ENCODE assay signal across 8 cellular contexts in the genomic region with DNA sequence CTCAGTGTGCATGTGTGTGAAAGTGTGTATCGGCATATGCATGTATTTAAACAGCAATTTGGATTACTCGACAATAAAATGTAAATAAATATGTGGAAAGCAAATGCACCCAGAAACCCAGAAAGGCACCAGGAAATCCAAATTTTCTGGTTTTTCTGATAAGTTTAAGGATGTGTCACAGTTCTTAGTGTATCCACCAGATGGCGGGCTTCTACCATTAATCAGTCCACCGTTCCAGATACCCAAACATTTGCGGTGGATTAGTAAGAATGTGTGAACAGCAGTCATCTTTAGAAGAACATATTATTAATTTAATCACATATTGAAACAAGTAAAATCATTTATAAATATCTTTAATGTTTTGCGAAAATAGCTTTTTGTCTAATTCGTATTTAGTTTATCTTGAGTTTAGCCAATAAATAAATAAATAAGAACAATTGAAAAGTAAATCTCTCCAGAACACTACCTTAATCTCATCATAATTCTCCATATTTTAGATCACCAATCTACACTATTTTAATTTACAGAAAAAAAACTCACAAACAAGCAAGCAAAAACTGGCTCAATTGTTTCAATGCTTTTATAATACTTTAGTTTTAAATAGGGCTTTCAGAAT.
DNase-seq lines count a peak whose midpoint lies in the region; ATAC-seq and TF ChIP-seq lines count a peak whose summit lies in the region.

No MANE protein-coding gene starts in this region.

- ATAC-seq in GM18867 (IDR thresholded peaks at IDR 0.05; ENCODE audit: unreplicated experiment) (peak; percentile 89), HG03108 (IDR thresholded peaks at IDR 0.05; ENCODE audit: unreplicated experiment) (peak; percentile 88)

- no peak overlapping the region for H2BK15ac ChIP-seq in mesendoderm (replicated peaks; ENCODE audit: low read depth)

- H3K4me2 ChIP-seq in mesendoderm (ENCODE audit: low read length) = no peak overlapping the region

- H2BK120ac ChIP-seq in mesendoderm (ENCODE audit: low read depth, low read length) = no peak overlapping the region

- no CpG with 5 or more reads among the region's 7 CpGs for WGBS in mesendoderm (ENCODE audit: extremely low coverage, insufficient coverage, low lambda C conversion rate)

- H3K27ac ChIP-seq in mesendoderm (ENCODE audit: low read depth, low read length) = no peak overlapping the region

- H3K79me2 ChIP-seq in mesendoderm (ENCODE audit: control insufficient read depth, insufficient read depth, low read length) = no peaks in the 10 kb centered on the region

- H4K5ac ChIP-seq in mesendoderm (ENCODE audit: low read length) = no peak overlapping the region

- H4K8ac ChIP-seq in mesendoderm (ENCODE audit: low read depth, low read length) = no peak overlapping the region

- peak; percentile 83 for TF ChIP-seq CTCF in AG10803 (conservative IDR thresholded peaks at IDR 0.05; ENCODE audit: low read length)

- H3K27me3 ChIP-seq in mesendoderm (ENCODE audit: insufficient read depth, low read length, poor library complexity) = no peaks in the 10 kb centered on the region

- H3K4me1 ChIP-seq in mesendoderm (ENCODE audit: control insufficient read depth, low read depth, low read length) = no peaks in the 10 kb centered on the region

- H2AK5ac ChIP-seq in mesendoderm (ENCODE audit: low read length) = no peak overlapping the region

- H3K18ac ChIP-seq in mesendoderm (ENCODE audit: low read length) = no peak overlapping the region

- no peak overlapping the region for H3K23ac ChIP-seq in mesendoderm (ENCODE audit: low read length)

- DNase-seq in AG10803 (ENCODE audit: low read depth) (peak; percentile 75), NCI-H446 treated with DMSO at 0.1 percent for 48 hours (lab: John Stamatoyannopoulos, UW) (peak; percentile 11), dermis microvascular lymphatic vessel endothelial cell (ENCODE audit: low read depth in 2 of 2) (peak; percentile 54 to 79), mesendoderm (peak; percentile 46)
- DNase-seq in activated CD4-positive, alpha-beta T cell treated with anti-CD3 and anti-CD28 coated beads, Interleukin-2, amount 50 U/mL, for 4 hours = peak; percentile 35 to 43
- peak; percentile 14 to 27 for DNase-seq in stimulated activated CD8-positive, alpha-beta memory T cell treated with anti-CD3 and anti-CD28 coated beads, Interleukin-7, amount 100 ng/mL, for 1 hour (ENCODE audit: low read depth in 2 of 2)

- H3K56ac ChIP-seq in mesendoderm (ENCODE audit: low read length) = no peak overlapping the region

- H3K36me3 ChIP-seq in mesendoderm (ENCODE audit: control insufficient read depth, insufficient read depth, low read length) = no peaks in the 10 kb centered on the region

- H3K9ac ChIP-seq in mesendoderm (ENCODE audit: low read length) = no peak overlapping the region

- no peak overlapping the region for H3K4ac ChIP-seq in mesendoderm (ENCODE audit: low read depth, low read length)

- H3K4me3 ChIP-seq in AG10803 (ENCODE audit: low read length) = no peak overlapping the region
- H3K4me3 ChIP-seq in mesendoderm (ENCODE audit: low read length) = no peak overlapping the region

- H3K79me1 ChIP-seq in mesendoderm (ENCODE audit: low read length) = no peaks in the 10 kb centered on the region

- H2BK5ac ChIP-seq in mesendoderm (ENCODE audit: low read length) = no peak overlapping the region

Comparison
In these comparisons a context has a peak if more than half of its experiments do, and no peak if none do; other contexts are left out.
1. DNase-seq: peak in every context shown above with its lines; median percentile 75 in AG10803; 66 in dermis microvascular lymphatic vessel endothelial cell; 46 in mesendoderm; 39 in activated CD4-positive, alpha-beta T cell treated with anti-CD3 and anti-CD28 coated beads, Interleukin-2, amount 50 U/mL, for 4 hours; 20 in stimulated activated CD8-positive, alpha-beta memory T cell treated with anti-CD3 and anti-CD28 coated beads, Interleukin-7, amount 100 ng/mL, for 1 hour; 11 in NCI-H446 treated with DMSO at 0.1 percent for 48 hours.